23 cellular contexts compared by ENCODE assay signal in the genomic region with DNA sequence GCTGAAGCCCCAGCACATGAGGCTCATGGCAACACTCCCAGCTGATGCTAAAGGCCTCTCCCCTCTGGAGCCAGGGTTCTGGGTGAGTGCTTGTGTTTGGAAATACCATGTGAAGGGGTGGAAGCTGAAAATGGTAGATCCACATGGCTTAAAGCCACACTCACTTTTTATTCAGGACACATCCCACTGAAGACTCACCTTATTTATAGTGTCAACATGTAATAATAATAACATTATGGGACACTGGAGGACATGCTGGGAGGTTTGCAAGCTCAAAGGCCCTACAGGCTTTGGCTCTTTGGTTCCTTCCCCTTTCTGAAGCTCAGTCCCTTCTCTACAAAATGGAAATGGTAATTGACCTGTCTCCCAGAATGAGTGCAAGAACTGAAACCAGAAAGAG.
DNase-seq lines count a peak whose midpoint lies in the region; ATAC-seq, FAIRE-seq and TF ChIP-seq lines count a peak whose summit lies in the region.
"Had no signal": no experiment of that assay in that cellular context is flagged by ENCODE, and none has a peak within 500 bp of the region (broad histone marks: within the 10 kb centered on the region; RNA-seq: fewer than 3 reads in every experiment).

No MANE protein-coding gene starts in this region.

- BruUV-seq in K562 (replicated peaks; lab: Mats Ljungman, UMichigan) = no TSS peak

- H3K79me2 ChIP-seq in K562 (ENCODE audit: control insufficient read depth, insufficient read depth, low read length) = no peaks in the 10 kb centered on the region

- no peak overlapping the region for H3K27ac ChIP-seq in HEK293 (ENCODE audit: extremely low read depth, low read depth, low read length)
- H3K27ac ChIP-seq in K562 (ENCODE audit: extremely low read depth, low read depth, low read length) = no peak overlapping the region
- H3K27ac ChIP-seq: 22Rv1, A549 had no signal

- no peak for FAIRE-seq in K562 (lab: Jason Lieb, UNC)
- FAIRE-seq: A549, D721Med, G401.6, GM12892, GM18507, HepG2 had no signal

- intact Hi-C loops in K562 (cut with micrococcal nuclease) = no loop called here

- peaks cover 6% of the 10 kb centered on the region for H3K4me1 Mint-ChIP-seq in stimulated activated memory B cell treated with anti-CD40 and anti-IgM and Interleukin-4, amounts not matched to agents 10 μg/mL and 1 μg/mL and 100 μg/mL, for 72 hours
- H3K4me1 Mint-ChIP-seq: IgD-negative memory B cell had no signal

- no peak for TF ChIP-seq EP300 in K562 (IDR thresholded peaks at IDR 0.05; ENCODE audit: low read length)

- no peaks in the 10 kb centered on the region for H3K9me3 Mint-ChIP-seq in stimulated activated memory B cell treated with anti-CD40 and anti-IgM and Interleukin-4, amounts not matched to agents 10 μg/mL and 1 μg/mL and 100 μg/mL, for 72 hours
- H3K9me3 Mint-ChIP-seq: CD4-positive, CD25-positive, alpha-beta regulatory T cell; CD8-positive, alpha-beta memory T cell; IgD-negative memory B cell had no signal

- TF ChIP-seq CTCF in HEK293 (tag by site-specific recombination; IDR thresholded peaks at IDR 0.05) (no peak), K562 (IDR thresholded peaks at IDR 0.05 in 2 of 3, conservative IDR thresholded peaks at IDR 0.05 in 1 of 3; ENCODE audit: insufficient read depth in 2 of 3, low read depth in 1 of 3, low read length in 3 of 3) (no peak), omental fat pad (IDR thresholded peaks at IDR 0.05) (no peak)

- H4K20me1 ChIP-seq in K562 (replicated peaks; ENCODE audit: control insufficient read depth, insufficient read depth, low read length) = no peaks in the 10 kb centered on the region

- peaks cover 0 to 22% of the 10 kb centered on the region in 2 experiments; a peak in 3 of 5 replicates for H3K27me3 ChIP-seq in K562 (ENCODE audit: control insufficient read depth in 2 of 2, insufficient read depth in 2 of 2, low read length in 2 of 2)

- H3K36me3 Mint-ChIP-seq in stimulated activated memory B cell treated with anti-CD40 and anti-IgM and Interleukin-4, amounts not matched to agents 10 μg/mL and 1 μg/mL and 100 μg/mL, for 72 hours = no peaks in the 10 kb centered on the region
- H3K36me3 Mint-ChIP-seq: CD4-positive, CD25-positive, alpha-beta regulatory T cell; IgD-negative memory B cell had no signal

- no peak overlapping the region for H3K4me2 ChIP-seq in K562 (ENCODE audit: insufficient read depth, low read length)
- H3K4me2 ChIP-seq: A549 had no signal

- no peak overlapping the region for H3K9ac ChIP-seq in K562 (ENCODE audit: insufficient read depth in 1 of 2, low read depth in 2 of 2, low read length in 2 of 2)

- POLR2A ChIA-PET in HEK293 (lab: Yijun Ruan, JAX) = no interaction called here
- POLR2A ChIA-PET in K562 (lab: Yijun Ruan, JAX) = interaction anchor here (0.5 kb wide), 1 partner anchor 24 kb away, joined by 4 read pairs; no protein-coding TSS in a partner anchor

- in situ Hi-C loops in K562 (cut with MboI) = no loop called here

- no peak for TF ChIP-seq POLR2A in K562 (conservative IDR thresholded peaks at IDR 0.05)

- H3K4me3 Mint-ChIP-seq in stimulated activated memory B cell treated with anti-CD40 and anti-IgM and Interleukin-4, amounts not matched to agents 10 μg/mL and 1 μg/mL and 100 μg/mL, for 72 hours = no peak overlapping the region
- H3K4me3 Mint-ChIP-seq: CD4-positive, CD25-positive, alpha-beta regulatory T cell; IgD-negative memory B cell had no signal

- H3K4me3 ChIP-seq in HEK293 (ENCODE audit: low read depth, low read length) (no peak overlapping the region), K562 (no peak overlapping the region)
- H3K4me3 ChIP-seq: A549 had no signal

- no peak overlapping the region for H3K27ac Mint-ChIP-seq in stimulated activated memory B cell treated with anti-CD40 and anti-IgM and Interleukin-4, amounts not matched to agents 10 μg/mL and 1 μg/mL and 100 μg/mL, for 72 hours
- H3K27ac Mint-ChIP-seq: CD4-positive, CD25-positive, alpha-beta regulatory T cell; IgD-negative memory B cell had no signal

- H3K4me1 ChIP-seq in HEK293 (ENCODE audit: control insufficient read depth, insufficient read depth, low read length) (no peaks in the 10 kb centered on the region), K562 (replicated peaks in 1 of 2; ENCODE audit: control insufficient read depth in 2 of 2, insufficient read depth in 2 of 2, low read length in 2 of 2) (no peaks in the 10 kb centered on the region)
- H3K4me1 ChIP-seq: A549, Caco-2 had no signal

- H3K36me3 ChIP-seq in HEK293 (ENCODE audit: control insufficient read depth in 2 of 2, insufficient read depth in 1 of 2, low read length in 2 of 2) = no peaks in the 10 kb centered on the region
- H3K36me3 ChIP-seq in K562 (ENCODE audit: control insufficient read depth, insufficient read depth, low read length) = no peaks in the 10 kb centered on the region

- no peaks in the 10 kb centered on the region for H3K9me3 ChIP-seq in HEK293 (ENCODE audit: control insufficient read depth, insufficient read depth, low read depth, low read length)
- no peaks in the 10 kb centered on the region for H3K9me3 ChIP-seq in K562 (replicated peaks; ENCODE audit: control insufficient read depth, insufficient read depth, low read depth, low read length)
- H3K9me3 ChIP-seq: A549, Caco-2 had no signal

- no peak for ATAC-seq in K562
- peak; percentile 36 for ATAC-seq in stimulated activated memory B cell treated with anti-CD40 and anti-IgM and Interleukin-4, amounts not matched to agents 10 μg/mL and 1 μg/mL and 100 μg/mL, for 72 hours
- ATAC-seq in omental fat pad (ENCODE audit: low FRiP score) = no peak
- no peak for ATAC-seq in GM18870 (IDR thresholded peaks at IDR 0.05; ENCODE audit: unreplicated experiment)
- ATAC-seq: A549, HCT116, HepG2 had no signal

- no peak for TF ChIP-seq RAD21 in K562 (CRISPR knock-in tag; conservative IDR thresholded peaks at IDR 0.05 in 1 of 2, IDR thresholded peaks at IDR 0.05 in 1 of 2)

- no peaks in the 10 kb centered on the region for H3K9me1 ChIP-seq in K562 (ENCODE audit: control insufficient read depth, insufficient read depth, low read length)

- DNase-seq in activated CD8-positive, alpha-beta memory T cell treated with anti-CD3 and anti-CD28 coated beads for 24 hours = peak; percentile 44
- no peak for DNase-seq in activated CD8-positive, alpha-beta memory T cell treated with anti-CD3 and anti-CD28 coated beads, Interleukin-2, amount 50 U/mL, for 4 hours
- DNase-seq in K562 (ENCODE audit: extremely low read depth in 1 of 4, low spot score in 3 of 4) = no peak
- no peak for DNase-seq in AG08396 (ENCODE audit: low spot score)
- DNase-seq in omental fat pad (ENCODE audit: low spot score) = no peak
- DNase-seq: C1 segment of cervical spinal cord; Caco-2; CD4-positive, CD25-positive, alpha-beta regulatory T cell; CD8-positive, alpha-beta memory T cell; GOT3; H7 had no signal

- CTCF ChIA-PET in HEK293 (lab: Yijun Ruan, JAX) (no interaction called here), K562 (lab: Yijun Ruan, JAX; ENCODE audit: low intra/inter-chr PET ratio) (no interaction called here)

- H3K27me3 Mint-ChIP-seq in stimulated activated memory B cell treated with anti-CD40 and anti-IgM and Interleukin-4, amounts not matched to agents 10 μg/mL and 1 μg/mL and 100 μg/mL, for 72 hours = peaks cover 33% of the 10 kb centered on the region

- no peak overlapping the region for H2AFZ ChIP-seq in K562 (ENCODE audit: low read depth, low read length)

TF ChIP-seq in K562, 482 proteins besides CTCF, POLR2A, EP300 and RAD21:
- TF ChIP-seq MTF1 (CRISPR knock-in tag; IDR thresholded peaks at IDR 0.05; ENCODE audit: borderline replicate concordance) (no peak), HNRNPLL (IDR thresholded peaks at IDR 0.05; ENCODE audit: low read depth, low read length, poor library complexity, severe bottlenecking) (no peak), NELFE (IDR thresholded peaks at IDR 0.05; ENCODE audit: insufficient read depth, insufficient read length) (no peak), ATF7 (IDR thresholded peaks at IDR 0.05) (peak; percentile 45; the same call in 1 of the 2 replicates)
- TF ChIP-seq, protein P1, sequence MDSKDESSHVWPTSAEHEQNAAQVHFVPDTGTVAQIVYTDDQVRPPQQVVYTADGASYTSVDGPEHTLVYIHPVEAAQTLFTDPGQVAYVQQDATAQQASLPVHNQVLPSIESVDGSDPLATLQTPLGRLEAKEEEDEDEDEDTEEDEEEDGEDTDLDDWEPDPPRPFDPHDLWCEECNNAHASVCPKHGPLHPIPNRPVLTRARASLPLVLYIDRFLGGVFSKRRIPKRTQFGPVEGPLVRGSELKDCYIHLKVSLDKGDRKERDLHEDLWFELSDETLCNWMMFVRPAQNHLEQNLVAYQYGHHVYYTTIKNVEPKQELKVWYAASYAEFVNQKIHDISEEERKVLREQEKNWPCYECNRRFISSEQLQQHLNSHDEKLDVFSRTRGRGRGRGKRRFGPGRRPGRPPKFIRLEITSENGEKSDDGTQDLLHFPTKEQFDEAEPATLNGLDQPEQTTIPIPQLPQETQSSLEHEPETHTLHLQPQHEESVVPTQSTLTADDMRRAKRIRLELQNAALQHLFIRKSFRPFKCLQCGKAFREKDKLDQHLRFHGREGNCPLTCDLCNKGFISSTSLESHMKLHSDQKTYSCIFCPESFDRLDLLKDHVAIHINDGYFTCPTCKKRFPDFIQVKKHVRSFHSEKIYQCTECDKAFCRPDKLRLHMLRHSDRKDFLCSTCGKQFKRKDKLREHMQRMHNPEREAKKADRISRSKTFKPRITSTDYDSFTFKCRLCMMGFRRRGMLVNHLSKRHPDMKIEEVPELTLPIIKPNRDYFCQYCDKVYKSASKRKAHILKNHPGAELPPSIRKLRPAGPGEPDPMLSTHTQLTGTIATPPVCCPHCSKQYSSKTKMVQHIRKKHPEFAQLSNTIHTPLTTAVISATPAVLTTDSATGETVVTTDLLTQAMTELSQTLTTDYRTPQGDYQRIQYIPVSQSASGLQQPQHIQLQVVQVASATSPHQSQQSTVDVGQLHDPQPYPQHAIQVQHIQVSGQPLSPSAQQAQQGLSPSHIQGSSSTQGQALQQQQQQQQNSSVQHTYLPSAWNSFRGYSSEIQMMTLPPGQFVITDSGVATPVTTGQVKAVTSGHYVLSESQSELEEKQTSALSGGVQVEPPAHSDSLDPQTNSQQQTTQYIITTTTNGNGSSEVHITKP (IDR thresholded peaks at IDR 0.05; ENCODE audit: partially characterized antibody) = peak; percentile 95
- TF ChIP-seq, protein P2, sequence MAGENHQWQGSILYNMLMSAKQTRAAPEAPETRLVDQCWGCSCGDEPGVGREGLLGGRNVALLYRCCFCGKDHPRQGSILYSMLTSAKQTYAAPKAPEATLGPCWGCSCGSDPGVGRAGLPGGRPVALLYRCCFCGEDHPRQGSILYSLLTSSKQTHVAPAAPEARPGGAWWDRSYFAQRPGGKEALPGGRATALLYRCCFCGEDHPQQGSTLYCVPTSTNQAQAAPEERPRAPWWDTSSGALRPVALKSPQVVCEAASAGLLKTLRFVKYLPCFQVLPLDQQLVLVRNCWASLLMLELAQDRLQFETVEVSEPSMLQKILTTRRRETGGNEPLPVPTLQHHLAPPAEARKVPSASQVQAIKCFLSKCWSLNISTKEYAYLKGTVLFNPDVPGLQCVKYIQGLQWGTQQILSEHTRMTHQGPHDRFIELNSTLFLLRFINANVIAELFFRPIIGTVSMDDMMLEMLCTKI (IDR thresholded peaks at IDR 0.05; ENCODE audit: partially characterized antibody) = no peak
TF ChIP-seq in K562: peak in this region for 2.
